In the genomic region with DNA sequence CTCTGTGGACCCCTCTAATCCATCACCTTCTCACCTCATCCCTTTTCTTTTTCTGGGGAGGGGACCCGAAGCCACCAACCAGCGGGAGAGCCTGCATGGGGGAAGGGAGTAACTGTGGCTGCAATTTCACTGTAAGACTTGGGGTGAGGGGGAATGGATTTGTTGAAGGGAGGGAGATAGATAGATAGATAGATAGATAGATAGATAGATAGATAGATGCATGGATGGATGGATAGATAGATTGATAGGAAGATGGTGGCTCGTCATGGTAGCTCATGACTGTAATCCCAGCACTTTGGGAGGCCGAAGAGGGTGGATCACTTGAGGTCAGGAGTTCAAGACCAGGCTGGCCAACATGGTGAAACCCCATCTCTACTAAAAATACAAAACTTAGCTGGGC, we compare ENCODE assay signal across 23 cellular contexts. TPM values are rescaled to one million over a fixed set of nuclear protein-coding genes. Genes with fewer than 3 reads are reported as not detected.
"Had no signal": no experiment of that assay in that cellular context is flagged by ENCODE, and none has a peak within 500 bp of the region (broad histone marks: within the 10 kb centered on the region; RNA-seq: fewer than 3 reads in every experiment).

No MANE protein-coding gene starts in this region.

RNA-seq across cellular contexts. Expression of a gene that starts 3.1 kb away (rescaled TPM):
- total RNA-seq: endothelial cell of umbilical vein; esophagus muscularis mucosa; fibroblast of lung; heart left ventricle; left ventricle myocardium inferior; mononuclear cell; naive thymus-derived CD4-positive, alpha-beta T cell; occipital lobe; posterior vena cava; right atrium auricular region; sciatic nerve; subcutaneous adipose tissue; temporal lobe; thyroid gland; urinary bladder had no signal
- polyA plus RNA-seq: fibroblast of lung; immature natural killer cell; naive thymus-derived CD4-positive, alpha-beta T cell had no signal

RNA-seq across cellular contexts. Expression of a gene that starts 47.3 kb away (rescaled TPM):
- total RNA-seq: endothelial cell of umbilical vein; epithelial cell of proximal tubule; esophagus muscularis mucosa; fibroblast of lung; foreskin keratinocyte; gastroesophageal sphincter; heart left ventricle; left colon; left ventricle myocardium inferior; lower lobe of right lung; mononuclear cell; naive thymus-derived CD4-positive, alpha-beta T cell; occipital lobe; ovary; posterior vena cava; right atrium auricular region; sciatic nerve; smooth muscle cell; subcutaneous adipose tissue; temporal lobe; thyroid gland; urinary bladder had no signal
- polyA plus RNA-seq: endothelial cell of umbilical vein; fibroblast of lung; foreskin keratinocyte; heart left ventricle; immature natural killer cell; naive thymus-derived CD4-positive, alpha-beta T cell; ovary; smooth muscle cell; urinary bladder had no signal
